In genomic region chr1:3899776-3900149, GRCh38 we compare ENCODE assay signal across 1 cellular context.
TF ChIP-seq lines count a peak whose summit lies in the region.

No MANE protein-coding gene starts in this region.

TF ChIP-seq in K562, 482 proteins besides CTCF, POLR2A, EP300 and RAD21 (continued from another document and continues in another):
- TF ChIP-seq, protein P1, sequence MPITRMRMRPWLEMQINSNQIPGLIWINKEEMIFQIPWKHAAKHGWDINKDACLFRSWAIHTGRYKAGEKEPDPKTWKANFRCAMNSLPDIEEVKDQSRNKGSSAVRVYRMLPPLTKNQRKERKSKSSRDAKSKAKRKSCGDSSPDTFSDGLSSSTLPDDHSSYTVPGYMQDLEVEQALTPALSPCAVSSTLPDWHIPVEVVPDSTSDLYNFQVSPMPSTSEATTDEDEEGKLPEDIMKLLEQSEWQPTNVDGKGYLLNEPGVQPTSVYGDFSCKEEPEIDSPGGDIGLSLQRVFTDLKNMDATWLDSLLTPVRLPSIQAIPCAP (CRISPR knock-in tag; IDR thresholded peaks at IDR 0.05; ENCODE audit: borderline replicate concordance) = no peak
- TF ChIP-seq BRCA1 (IDR thresholded peaks at IDR 0.05) (no peak), BRCA1 (CRISPR knock-in tag; IDR thresholded peaks at IDR 0.05) (no peak), SAFB (IDR thresholded peaks at IDR 0.05; ENCODE audit: borderline replicate concordance, low read depth, low read length) (peak; percentile 15; the same call in 1 of the 2 replicates), ZNF444 (CRISPR knock-in tag; IDR thresholded peaks at IDR 0.05) (no peak), ZNF12 (CRISPR knock-in tag; IDR thresholded peaks at IDR 0.05) (no peak), PHB2 (IDR thresholded peaks at IDR 0.05; ENCODE audit: low read depth) (no peak), MEIS2 (IDR thresholded peaks at IDR 0.05; ENCODE audit: partially characterized antibody) (no peak), NR3C1 (CRISPR knock-in tag; IDR thresholded peaks at IDR 0.05) (no peak; the same call in 1 of the 2 replicates), ZNF717 (CRISPR knock-in tag; IDR thresholded peaks at IDR 0.05) (no peak), HDAC6 (IDR thresholded peaks at IDR 0.05; ENCODE audit: low read depth, low read length) (no peak), HINFP (tag; conservative IDR thresholded peaks at IDR 0.05; ENCODE audit: low read depth) (no peak), XRCC5 (IDR thresholded peaks at IDR 0.05; ENCODE audit: low read depth, low read length) (no peak; the same call in 1 of the 2 replicates), TBL1XR1 (IDR thresholded peaks at IDR 0.05; ENCODE audit: low read length in 2 of 2) (no peak), ZNF79 (CRISPR knock-in tag; IDR thresholded peaks at IDR 0.05; ENCODE audit: low read depth) (no peak), NBN (IDR thresholded peaks at IDR 0.05; ENCODE audit: low read depth) (no peak), DIDO1 (tag; IDR thresholded peaks at IDR 0.05; ENCODE audit: low read depth) (no peak), BCOR (IDR thresholded peaks at IDR 0.05) (no peak), SUPT5H (IDR thresholded peaks at IDR 0.05) (no peak), HDAC8 (tag; IDR thresholded peaks at IDR 0.05) (no peak), CUX1 (CRISPR knock-in tag; IDR thresholded peaks at IDR 0.05) (no peak), ZBTB1 (CRISPR knock-in tag; IDR thresholded peaks at IDR 0.05; ENCODE audit: borderline replicate concordance, low read depth) (no peak; the same call in 1 of the 2 replicates), PREB (CRISPR knock-in tag; IDR thresholded peaks at IDR 0.05) (no peak), SREBF1 (IDR thresholded peaks at IDR 0.05; ENCODE audit: borderline replicate concordance, low read depth, low read length) (no peak), GTF2A2 (tag; IDR thresholded peaks at IDR 0.05) (no peak), SIN3B (IDR thresholded peaks at IDR 0.05; ENCODE audit: low read depth) (peak; percentile 16; the same call in 1 of the 2 replicates), TCF7L2 (IDR thresholded peaks at IDR 0.05; ENCODE audit: low read depth, low read length) (no peak), ZNF586 (CRISPR knock-in tag; conservative IDR thresholded peaks at IDR 0.05) (no peak), FOXA3 (CRISPR knock-in tag; conservative IDR thresholded peaks at IDR 0.05 in 1 of 2, IDR thresholded peaks at IDR 0.05 in 1 of 2) (no peak), ZNF785 (CRISPR knock-in tag; IDR thresholded peaks at IDR 0.05) (no peak), SRSF9 (IDR thresholded peaks at IDR 0.05; ENCODE audit: borderline replicate concordance, low read depth, low read length) (no peak), SRSF3 (IDR thresholded peaks at IDR 0.05; ENCODE audit: insufficient read depth, low read length) (no peak), U2AF2 (optimal IDR thresholded peaks at IDR 0.05; ENCODE audit: low read depth, low read length) (no peak), MAFK (IDR thresholded peaks at IDR 0.05; ENCODE audit: low read length) (no peak), KDM4B (IDR thresholded peaks at IDR 0.05; ENCODE audit: borderline replicate concordance in 2 of 2, low read depth in 1 of 2) (no peak), XRCC4 (IDR thresholded peaks at IDR 0.05; ENCODE audit: extremely low read depth, insufficient read depth, insufficient read length) (no peak), NFE2L1 (tag; IDR thresholded peaks at IDR 0.05; ENCODE audit: borderline replicate concordance, low read depth) (no peak), KLF13 (tag; IDR thresholded peaks at IDR 0.05; ENCODE audit: borderline replicate concordance, low read depth) (peak; percentile 84; the same call in 1 of the 2 replicates), RREB1 (CRISPR knock-in tag; IDR thresholded peaks at IDR 0.05) (no peak), HCFC1 (IDR thresholded peaks at IDR 0.05; ENCODE audit: low read depth, low read length) (no peak), IRF2 (CRISPR knock-in tag; IDR thresholded peaks at IDR 0.05) (peak; percentile 71; the same call in 1 of the 2 replicates), CBX3 (IDR thresholded peaks at IDR 0.05; ENCODE audit: borderline replicate concordance in 1 of 2, low read length in 2 of 2) (no peak), STAT5A (IDR thresholded peaks at IDR 0.05; ENCODE audit: borderline replicate concordance, low read length) (no peak), ELF4 (CRISPR knock-in tag; IDR thresholded peaks at IDR 0.05) (no peak), ZNF384 (IDR thresholded peaks at IDR 0.05; ENCODE audit: low read depth, low read length) (no peak), ZNF197 (CRISPR knock-in tag; IDR thresholded peaks at IDR 0.05; ENCODE audit: low read depth) (no peak), ZNF282 (CRISPR knock-in tag; IDR thresholded peaks at IDR 0.05) (no peak), SAFB2 (IDR thresholded peaks at IDR 0.05; ENCODE audit: borderline replicate concordance, low read depth, low read length, severe bottlenecking) (no peak), RB1 (IDR thresholded peaks at IDR 0.05; ENCODE audit: low read depth) (no peak; the same call in none of the 2 replicates), RNF2 (IDR thresholded peaks at IDR 0.05) (no peak; the same call in 1 of the 2 replicates), TEAD2 (tag; IDR thresholded peaks at IDR 0.05) (no peak)
- TF ChIP-seq, protein P2, sequence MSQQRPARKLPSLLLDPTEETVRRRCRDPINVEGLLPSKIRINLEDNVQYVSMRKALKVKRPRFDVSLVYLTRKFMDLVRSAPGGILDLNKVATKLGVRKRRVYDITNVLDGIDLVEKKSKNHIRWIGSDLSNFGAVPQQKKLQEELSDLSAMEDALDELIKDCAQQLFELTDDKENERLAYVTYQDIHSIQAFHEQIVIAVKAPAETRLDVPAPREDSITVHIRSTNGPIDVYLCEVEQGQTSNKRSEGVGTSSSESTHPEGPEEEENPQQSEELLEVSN (IDR thresholded peaks at IDR 0.05; ENCODE audit: borderline replicate concordance in 1 of 2, extremely low read depth in 1 of 2, insufficient read depth in 1 of 2, insufficient read length in 1 of 2, low read depth in 1 of 2, low read length in 1 of 2, poor library complexity in 1 of 2, severe bottlenecking in 1 of 2) = peak in 1 of 2 experiments; percentile 5
- TF ChIP-seq, protein P3, sequence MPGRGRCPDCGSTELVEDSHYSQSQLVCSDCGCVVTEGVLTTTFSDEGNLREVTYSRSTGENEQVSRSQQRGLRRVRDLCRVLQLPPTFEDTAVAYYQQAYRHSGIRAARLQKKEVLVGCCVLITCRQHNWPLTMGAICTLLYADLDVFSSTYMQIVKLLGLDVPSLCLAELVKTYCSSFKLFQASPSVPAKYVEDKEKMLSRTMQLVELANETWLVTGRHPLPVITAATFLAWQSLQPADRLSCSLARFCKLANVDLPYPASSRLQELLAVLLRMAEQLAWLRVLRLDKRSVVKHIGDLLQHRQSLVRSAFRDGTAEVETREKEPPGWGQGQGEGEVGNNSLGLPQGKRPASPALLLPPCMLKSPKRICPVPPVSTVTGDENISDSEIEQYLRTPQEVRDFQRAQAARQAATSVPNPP (IDR thresholded peaks at IDR 0.05; ENCODE audit: borderline replicate concordance, insufficient read depth, insufficient read length) = no peak
- TF ChIP-seq, protein P4, sequence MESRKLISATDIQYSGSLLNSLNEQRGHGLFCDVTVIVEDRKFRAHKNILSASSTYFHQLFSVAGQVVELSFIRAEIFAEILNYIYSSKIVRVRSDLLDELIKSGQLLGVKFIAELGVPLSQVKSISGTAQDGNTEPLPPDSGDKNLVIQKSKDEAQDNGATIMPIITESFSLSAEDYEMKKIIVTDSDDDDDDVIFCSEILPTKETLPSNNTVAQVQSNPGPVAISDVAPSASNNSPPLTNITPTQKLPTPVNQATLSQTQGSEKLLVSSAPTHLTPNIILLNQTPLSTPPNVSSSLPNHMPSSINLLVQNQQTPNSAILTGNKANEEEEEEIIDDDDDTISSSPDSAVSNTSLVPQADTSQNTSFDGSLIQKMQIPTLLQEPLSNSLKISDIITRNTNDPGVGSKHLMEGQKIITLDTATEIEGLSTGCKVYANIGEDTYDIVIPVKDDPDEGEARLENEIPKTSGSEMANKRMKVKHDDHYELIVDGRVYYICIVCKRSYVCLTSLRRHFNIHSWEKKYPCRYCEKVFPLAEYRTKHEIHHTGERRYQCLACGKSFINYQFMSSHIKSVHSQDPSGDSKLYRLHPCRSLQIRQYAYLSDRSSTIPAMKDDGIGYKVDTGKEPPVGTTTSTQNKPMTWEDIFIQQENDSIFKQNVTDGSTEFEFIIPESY (CRISPR knock-in tag; IDR thresholded peaks at IDR 0.05) = no peak; the same call in none of the 2 replicates
